In the genomic region with DNA sequence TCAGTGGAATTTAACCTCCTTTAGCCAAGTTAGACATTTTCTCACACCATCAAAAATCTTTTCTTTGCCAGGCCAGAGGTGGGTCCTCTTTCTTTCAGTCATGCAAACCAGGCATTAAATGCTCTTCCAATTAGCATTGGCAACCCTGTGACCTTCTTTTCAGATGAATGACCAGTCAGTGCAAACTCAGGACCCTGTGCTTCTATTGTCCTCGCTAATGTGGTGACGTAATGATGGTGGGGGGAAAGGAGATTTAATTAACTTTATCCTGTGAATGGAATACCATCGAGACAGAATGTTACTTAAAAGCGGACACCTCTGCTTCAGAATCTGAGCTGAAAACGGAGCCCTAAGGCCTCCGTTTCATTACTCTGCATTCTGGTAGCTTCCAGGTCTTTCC, we compare ENCODE assay signal across 1 cellular context.
A peak's percentile ranks its signal among the peaks of the same experiment; 100 is the strongest.
TF ChIP-seq lines count a peak whose summit lies in the region.

No MANE protein-coding gene starts in this region.

TF ChIP-seq in GM23338, 12 proteins besides CTCF, POLR2A, EP300 and RAD21:
- TF ChIP-seq CREB1 (CRISPR knock-in tag; IDR thresholded peaks at IDR 0.05; ENCODE audit: low read depth) (peak; percentile 20; the same call in 1 of the 2 replicates), EZH2 (IDR thresholded peaks at IDR 0.05; ENCODE audit: low read depth, unreplicated experiment) (no peak)
